Comparison of ENCODE assay signal across 11 cellular contexts in genomic region chr7:24936121-24936824, GRCh38. TPM values are rescaled to one million over a fixed set of nuclear protein-coding genes. Genes with fewer than 3 reads are reported as not detected.
DNase-seq lines count a peak whose midpoint lies in the region; ATAC-seq, FAIRE-seq and TF ChIP-seq lines count a peak whose summit lies in the region.
"Had no signal": no experiment of that assay in that cellular context is flagged by ENCODE, and none has a peak within 500 bp of the region (broad histone marks: within the 10 kb centered on the region; RNA-seq: fewer than 3 reads in every experiment).

No MANE protein-coding gene starts in this region.

- intact Hi-C loops in K562 (cut with micrococcal nuclease): no loop called here
- intact Hi-C loops in HepG2 (cut with micrococcal nuclease; ENCODE audit: unreplicated experiment): no loop called here

- TF ChIP-seq POLR2A in K562 (conservative IDR thresholded peaks at IDR 0.05) (no peak), HepG2 (IDR thresholded peaks at IDR 0.05; ENCODE audit: insufficient read depth in 1 of 2, low read depth in 2 of 2, low read length in 2 of 2) (no peak)

- no peak for DNase-seq in CD8-positive, alpha-beta memory T cell
- DNase-seq in K562 (ENCODE audit: extremely low read depth in 1 of 4, low spot score in 3 of 4) (no peak), HepG2 (ENCODE audit: low spot score) (no peak), hippocampal formation (lab: John Stamatoyannopoulos, UW) (no peak)
- no peak for DNase-seq in stimulated activated naive CD4-positive, alpha-beta T cell (lab: John Stamatoyannopoulos, UW)
- DNase-seq: cerebellar nuclear complex, T-helper 2 cell had no signal

- peaks cover 63 to 92% (median 92%) of the 10 kb centered on the region in 3 donors for H3K4me1 Mint-ChIP-seq in CD8-positive, alpha-beta memory T cell

- FAIRE-seq in K562 (lab: Jason Lieb, UNC) (no peak), HepG2 (lab: Jason Lieb, UNC) (no peak)

- peaks cover 0 to 5% (median under 1%) of the 10 kb centered on the region in 3 donors for H3K36me3 Mint-ChIP-seq in CD8-positive, alpha-beta memory T cell

- H3K4me3 Mint-ChIP-seq in CD8-positive, alpha-beta memory T cell: peak overlapping the region in 2 of 7 donors; percentile 12 to 51

- no peak overlapping the region for H3K27ac ChIP-seq in CD8-positive, alpha-beta memory T cell (ENCODE audit: low read depth, low read length)
- 0 out of 3 replicates have a peak overlapping the region, but pooled peaks have one; percentile 12 for H3K27ac ChIP-seq in K562 (ENCODE audit: extremely low read depth, low read depth, low read length)
- H3K27ac ChIP-seq in HepG2 (ENCODE audit: extremely low read length, insufficient read depth, low read length): no peak overlapping the region

- no peak for TF ChIP-seq RAD21 in K562 (CRISPR knock-in tag; conservative IDR thresholded peaks at IDR 0.05 in 1 of 2, IDR thresholded peaks at IDR 0.05 in 1 of 2)
- no peak for TF ChIP-seq RAD21 in HepG2 (CRISPR knock-in tag; IDR thresholded peaks at IDR 0.05)

- no peaks in the 10 kb centered on the region for H3K27me3 Mint-ChIP-seq in CD8-positive, alpha-beta memory T cell

- H3K9me3 Mint-ChIP-seq in CD8-positive, alpha-beta memory T cell: no peaks in the 10 kb centered on the region

- no peaks in the 10 kb centered on the region for H3K36me3 ChIP-seq in CD8-positive, alpha-beta memory T cell (ENCODE audit: insufficient read depth, low read length)
- no peaks in the 10 kb centered on the region for H3K36me3 ChIP-seq in K562 (ENCODE audit: control insufficient read depth, insufficient read depth, low read length)
- no peaks in the 10 kb centered on the region for H3K36me3 ChIP-seq in HepG2 (replicated peaks in 1 of 2; ENCODE audit: control insufficient read depth in 1 of 2, insufficient read depth in 2 of 2, low read length in 2 of 2)

- H3K9ac ChIP-seq in K562 (ENCODE audit: insufficient read depth in 1 of 2, low read depth in 2 of 2, low read length in 2 of 2): no peak overlapping the region
- no peak overlapping the region for H3K9ac ChIP-seq in HepG2 (ENCODE audit: insufficient read depth, low read depth, low read length)

- ATAC-seq in GM19467 (IDR thresholded peaks at IDR 0.05; ENCODE audit: unreplicated experiment) (peak; percentile 55), HG03342 (IDR thresholded peaks at IDR 0.05; ENCODE audit: unreplicated experiment) (peak; percentile 73), K562 (no peak), HepG2 (no peak), HG03025 (IDR thresholded peaks at IDR 0.05; ENCODE audit: low FRiP score, unreplicated experiment) (no peak)

- H3K79me2 ChIP-seq in K562 (ENCODE audit: control insufficient read depth, insufficient read depth, low read length) (peaks cover 81% of the 10 kb centered on the region), HepG2 (ENCODE audit: insufficient read depth, low read length) (peaks cover 61% of the 10 kb centered on the region)

- no peaks in the 10 kb centered on the region for H3K4me1 ChIP-seq in CD8-positive, alpha-beta memory T cell (ENCODE audit: insufficient read depth, low read length)
- H3K4me1 ChIP-seq in K562 (replicated peaks in 1 of 2; ENCODE audit: control insufficient read depth in 2 of 2, insufficient read depth in 2 of 2, low read length in 2 of 2) (peaks cover 0 to 38% of the 10 kb centered on the region in 2 experiments; a peak in 3 of 5 replicates), HepG2 (ENCODE audit: insufficient read depth, low read length) (0 out of 2 replicates have a peak, but pooled peaks cover 8% of the 10 kb centered on the region)

- POLR2A ChIA-PET in CD8-positive, alpha-beta memory T cell (lab: Charles Lee): no interaction called here
- POLR2A ChIA-PET in K562 (lab: Yijun Ruan, JAX) (interaction anchor here (0.7 to 1.6 kb wide), 2 partner anchors 10 to 15 kb away, joined by 3 read pairs; no protein-coding TSS in a partner anchor), HepG2 (lab: Yijun Ruan, JAX) (no interaction called here)

- TF ChIP-seq EP300 in K562 (IDR thresholded peaks at IDR 0.05; ENCODE audit: low read length): no peak
- no peak for TF ChIP-seq EP300 in HepG2 (IDR thresholded peaks at IDR 0.05; ENCODE audit: low read depth in 2 of 2, low read length in 2 of 2)
- no peak for TF ChIP-seq EP300 in HepG2 (CRISPR knock-in tag; IDR thresholded peaks at IDR 0.05; ENCODE audit: borderline replicate concordance)

- BruUV-seq in K562 (replicated peaks; lab: Mats Ljungman, UMichigan) (no TSS peak), HepG2 (replicated peaks; lab: Mats Ljungman, UMichigan) (no TSS peak)

- H3K4me2 ChIP-seq in K562 (ENCODE audit: insufficient read depth, low read length) (no peak overlapping the region), HepG2 (ENCODE audit: low read depth, low read length) (no peak overlapping the region)

- no peak overlapping the region for H2AFZ ChIP-seq in K562 (ENCODE audit: low read depth, low read length)
- H2AFZ ChIP-seq in HepG2 (ENCODE audit: low read length): no peak overlapping the region

- CTCF ChIA-PET in CD8-positive, alpha-beta memory T cell (lab: Charles Lee): no interaction called here
- CTCF ChIA-PET in K562 (lab: Yijun Ruan, JAX; ENCODE audit: low intra/inter-chr PET ratio): no interaction called here
- CTCF ChIA-PET in HepG2 (lab: Yijun Ruan, JAX; ENCODE audit: low intra/inter-chr PET ratio, low total read pairs): no interaction called here

- WGBS in K562 (ENCODE audit: insufficient coverage, low coverage, missing lambda C conversion rate): 61% methylated on average over 3 of the region's 3 CpGs
- WGBS in HepG2 (ENCODE audit: low lambda C conversion rate): 98% methylated on average over 3 of the region's 3 CpGs

- no peaks in the 10 kb centered on the region for H3K9me1 ChIP-seq in K562 (ENCODE audit: control insufficient read depth, insufficient read depth, low read length)

- TF ChIP-seq CTCF in K562 (IDR thresholded peaks at IDR 0.05 in 2 of 3, conservative IDR thresholded peaks at IDR 0.05 in 1 of 3; ENCODE audit: insufficient read depth in 2 of 3, low read depth in 1 of 3, low read length in 3 of 3): no peak
- no peak for TF ChIP-seq CTCF in HepG2 (CRISPR knock-in tag; IDR thresholded peaks at IDR 0.05)

- in situ Hi-C loops in K562 (cut with MboI) (no loop called here), HepG2 (cut with HindIII; ENCODE audit: extremely low pct_ligation_motif_present, low pct_unique_long_range_greater_than_20kb) (no loop called here)

- H3K4me3 ChIP-seq in CD8-positive, alpha-beta memory T cell (ENCODE audit: low read length): no peak overlapping the region
- no peak overlapping the region for H3K4me3 ChIP-seq in K562
- no peak overlapping the region for H3K4me3 ChIP-seq in HepG2 (replicated peaks in 1 of 3; ENCODE audit: insufficient read depth in 1 of 3, low read depth in 2 of 3, low read length in 3 of 3)
- H3K4me3 ChIP-seq: lung had no signal

- H3K27ac Mint-ChIP-seq in CD8-positive, alpha-beta memory T cell: peak overlapping the region in 7 of 8 donors; percentile 1 to 84 (median 27)

- H3K27me3 ChIP-seq in CD8-positive, alpha-beta memory T cell (ENCODE audit: insufficient read depth, low read length, poor library complexity, severe bottlenecking): no peaks in the 10 kb centered on the region
- no peaks in the 10 kb centered on the region for H3K27me3 ChIP-seq in K562 (ENCODE audit: control insufficient read depth in 2 of 2, insufficient read depth in 2 of 2, low read length in 2 of 2)
- H3K27me3 ChIP-seq in HepG2 (ENCODE audit: control insufficient read depth in 1 of 2, insufficient read depth in 2 of 2, low read length in 2 of 2): no peaks in the 10 kb centered on the region

- no peaks in the 10 kb centered on the region for H3K9me3 ChIP-seq in CD8-positive, alpha-beta memory T cell (ENCODE audit: low read length)
- no peaks in the 10 kb centered on the region for H3K9me3 ChIP-seq in K562 (replicated peaks; ENCODE audit: control insufficient read depth, insufficient read depth, low read depth, low read length)
- no peaks in the 10 kb centered on the region for H3K9me3 ChIP-seq in HepG2 (ENCODE audit: low read length)

- H4K20me1 ChIP-seq in K562 (replicated peaks; ENCODE audit: control insufficient read depth, insufficient read depth, low read length) (no peaks in the 10 kb centered on the region), HepG2 (ENCODE audit: insufficient read depth, low read length) (0 out of 2 replicates have a peak, but pooled peaks cover 2% of the 10 kb centered on the region)

RNA-seq across cellular contexts. Expression of gene OSBPL3, which starts 43.7 kb away (rescaled TPM):
- total RNA-seq in CD8-positive, alpha-beta memory T cell: 10 to 100 TPM; 71.7 to 72.5 TPM
- 16.4 TPM for polyA plus RNA-seq in CD8-positive, alpha-beta memory T cell
- total RNA-seq in K562 (2011; cell fraction: chromatin; rRNA removed; ENCODE audit: low replicate concordance): 124 and 131 TPM in 2 replicates
- total RNA-seq in K562 (2011; cell fraction: nucleolus; rRNA removed): 33.5 and 46.1 TPM in 2 replicates
- total RNA-seq in K562 (2011; cell fraction: nucleoplasm; rRNA removed): 48.8 and 79.4 TPM in 2 replicates
- total RNA-seq in K562 (2014; rRNA removed) (16.3 and 22.1 TPM in 2 replicates), K562 (2014; rRNA removed; fragmentation: Illumina TruSeq; extraction: Trizol) (33.4 and 39.0 TPM in 2 replicates), K562 (2015; rRNA removed; fragmentation: Illumina TruSeq; extraction: Trizol) (25.4 and 26.5 TPM in 2 replicates), K562 (2021) (35.0 and 37.2 TPM in 2 replicates), HepG2 (2016; rRNA removed; fragmentation: Illumina TruSeq; extraction: Trizol) (26.4 and 28.9 TPM in 2 replicates)
- polyA plus RNA-seq in K562 (2011; rRNA removed) (23.8 and 34.0 TPM in 2 replicates), K562 (2014; fragmentation: Illumina TruSeq; extraction: Trizol) (24.9 and 29.9 TPM in 2 replicates), K562 (2014; fragmentation: Nextera tagmentation; extraction: Ambion mirVana) (1 to 10 TPM; 4.8 to 6.8 TPM), K562 (2014; rRNA removed) (20.3 and 21.2 TPM in 2 replicates), HepG2 (2011; rRNA removed) (8.8 and 9.7 TPM in 2 replicates)
- polyA plus RNA-seq in K562 (2011; cell fraction: cytosol; rRNA removed): 7.9 and 9.7 TPM in 2 replicates
- 50.5 and 63.2 TPM in 2 replicates for polyA plus RNA-seq in K562 (2011; cell fraction: nucleus; rRNA removed)
- 13.1 and 17.7 TPM in 2 replicates for polyA plus RNA-seq in K562 (2012)
- 70.4 and 71.2 TPM in 2 replicates for polyA minus RNA-seq in K562 (2011; rRNA and poly(A)+ RNA removed)
- polyA minus RNA-seq in K562 (2011; cell fraction: cytosol; rRNA and poly(A)+ RNA removed): 20.3 and 33.0 TPM in 2 replicates
- 46.0 and 48.3 TPM in 2 replicates for polyA minus RNA-seq in K562 (2011; cell fraction: nucleus; rRNA and poly(A)+ RNA removed)
- 6.6 and 7.4 TPM in 2 replicates for total RNA-seq in HepG2 (2016; cell fraction: cytosol; rRNA removed; fragmentation: Illumina TruSeq; extraction: Trizol; ENCODE audit: low read depth)
- 22.4 and 26.0 TPM in 2 replicates for total RNA-seq in HepG2 (2016; cell fraction: insoluble cytoplasmic fraction; rRNA removed; fragmentation: Illumina TruSeq; extraction: Trizol)
- 11.1 and 11.2 TPM in 2 replicates for total RNA-seq in HepG2 (2016; cell fraction: membrane; rRNA removed; fragmentation: Illumina TruSeq; extraction: Trizol)
- total RNA-seq in HepG2 (2016; cell fraction: nucleus; rRNA removed; fragmentation: Illumina TruSeq; extraction: Trizol): 39.7 and 41.7 TPM in 2 replicates
- polyA plus RNA-seq in HepG2 (2011; cell fraction: cytosol; rRNA removed): 3.7 and 4.4 TPM in 2 replicates
- 22.4 and 23.2 TPM in 2 replicates for polyA plus RNA-seq in HepG2 (2011; cell fraction: nucleus; rRNA removed)
- polyA plus RNA-seq in HepG2 (2012): 7.1 and 8.1 TPM in 2 replicates
- 1.5 and 1.8 TPM in 2 replicates for polyA plus RNA-seq in HepG2 (2016; cell fraction: cytosol; fragmentation: Illumina TruSeq; extraction: Trizol; ENCODE audit: low read depth)
- 16.7 and 19.5 TPM in 2 replicates for polyA plus RNA-seq in HepG2 (2016; cell fraction: insoluble cytoplasmic fraction; fragmentation: Illumina TruSeq; extraction: Trizol; ENCODE audit: low read depth)
- polyA plus RNA-seq in HepG2 (2016; cell fraction: membrane; fragmentation: Illumina TruSeq; extraction: Trizol; ENCODE audit: low read depth): 4.2 and 4.7 TPM in 2 replicates
- 65.6 and 72.4 TPM in 2 replicates for polyA plus RNA-seq in HepG2 (2016; cell fraction: nucleus; fragmentation: Illumina TruSeq; extraction: Trizol; ENCODE audit: insufficient read depth, low read depth)
- 15.3 and 17.6 TPM in 2 replicates for polyA minus RNA-seq in HepG2 (2011; rRNA and poly(A)+ RNA removed; ENCODE audit: low replicate concordance)
- polyA minus RNA-seq in HepG2 (2011; cell fraction: cytosol; rRNA and poly(A)+ RNA removed): 8.8 and 11.6 TPM in 2 replicates
- polyA minus RNA-seq in HepG2 (2011; cell fraction: nucleus; rRNA and poly(A)+ RNA removed): 43.5 and 49.5 TPM in 2 replicates

Comparison
In these comparisons a context has a peak if more than half of its experiments do, and no peak if none do; other contexts are left out.
1. ATAC-seq: peak in GM19467 (single experiment) and HG03342 (single experiment); none in K562 (single experiment), HepG2 (single experiment) and HG03025 (single experiment).